Comparison of ENCODE assay signal across 25 cellular contexts in genomic region chr2:58291726-58292430, GRCh38. TPM values are rescaled to one million over a fixed set of nuclear protein-coding genes. Genes with fewer than 3 reads are reported as not detected.
DNase-seq lines count a peak whose midpoint lies in the region; ATAC-seq, FAIRE-seq and TF ChIP-seq lines count a peak whose summit lies in the region.
"Had no signal": no experiment of that assay in that cellular context is flagged by ENCODE, and none has a peak within 500 bp of the region (broad histone marks: within the 10 kb centered on the region; RNA-seq: fewer than 3 reads in every experiment).

No MANE protein-coding gene starts in this region.

- CTCF ChIA-PET in HepG2 (lab: Yijun Ruan, JAX; ENCODE audit: low intra/inter-chr PET ratio, low total read pairs), result no interaction called here

- H3K4me2 ChIP-seq in HepG2 (ENCODE audit: low read depth, low read length), result no peak overlapping the region
- no peak overlapping the region for H3K4me2 ChIP-seq in MM.1S (ENCODE audit: low read depth, low read length)

- POLR2A ChIA-PET in HepG2 (lab: Yijun Ruan, JAX), result no interaction called here

- in situ Hi-C loops in HepG2 (cut with HindIII; ENCODE audit: extremely low pct_ligation_motif_present, low pct_unique_long_range_greater_than_20kb), result no loop called here

- no peaks in the 10 kb centered on the region for H3K9me2 ChIP-seq in MM.1S (replicated peaks; ENCODE audit: insufficient read depth, low read length)

- TF ChIP-seq EP300 in HepG2 (IDR thresholded peaks at IDR 0.05; ENCODE audit: low read depth in 2 of 2, low read length in 2 of 2) (no peak), HepG2 (CRISPR knock-in tag; IDR thresholded peaks at IDR 0.05; ENCODE audit: borderline replicate concordance) (no peak)

- TF ChIP-seq RAD21 in HepG2 (CRISPR knock-in tag; IDR thresholded peaks at IDR 0.05), result no peak

- no peaks in the 10 kb centered on the region for H3F3A ChIP-seq in MM.1S (ENCODE audit: insufficient read depth, low read length)

- H3K27ac ChIP-seq in HepG2 (ENCODE audit: extremely low read length, insufficient read depth, low read length) (no peak overlapping the region), MM.1S (ENCODE audit: low read length) (no peak overlapping the region)
- H3K27ac ChIP-seq: brain microvascular endothelial cell, HL-60, neutrophil, psoas muscle, transverse colon had no signal

- H3K79me2 ChIP-seq in HepG2 (ENCODE audit: insufficient read depth, low read length) (no peaks in the 10 kb centered on the region), MM.1S (ENCODE audit: low read length) (no peaks in the 10 kb centered on the region)

- no peaks in the 10 kb centered on the region for H3K27me3 ChIP-seq in HepG2 (ENCODE audit: control insufficient read depth in 1 of 2, insufficient read depth in 2 of 2, low read length in 2 of 2)
- no peaks in the 10 kb centered on the region for H3K27me3 ChIP-seq in BE2C
- H3K27me3 ChIP-seq in MM.1S (replicated peaks; ENCODE audit: insufficient read depth, low read length), result no peaks in the 10 kb centered on the region
- H3K27me3 ChIP-seq: brain microvascular endothelial cell, neutrophil, transverse colon had no signal

- DNase-seq in COLO668 (lab: John Stamatoyannopoulos, UW; ENCODE audit: unreplicated experiment) (peak; percentile 33), DMS153 (lab: John Stamatoyannopoulos, UW) (peak; percentile 56), NCI-H524 treated with DMSO at 0.1 percent for 48 hours (lab: John Stamatoyannopoulos, UW) (peak; percentile 89), SK-N-DZ (ENCODE audit: low spot score) (peak; percentile 86), HepG2 (ENCODE audit: low spot score) (no peak), BE2C (no peak), MM.1S (no peak)
- DNase-seq: activated CD4-positive, alpha-beta T cell treated with anti-CD3 and anti-CD28 coated beads for 4 hours; activated gamma-delta T cell treated with Interleukin-2 at 50 U/mL for 16 hours; activated T-cell treated with anti-CD3 and anti-CD28 coated beads, Interleukin-2, amount 50 U/mL, for 24 hours; brain microvascular endothelial cell; effector memory CD4-positive, alpha-beta T cell; erythroblast; head of caudate nucleus; mammary epithelial cell; NCI-H1436 treated with DMSO at 0.1 percent for 48 hours; NCI-H526 treated with DMSO at 0.1 percent for 48 hours; PC-3; psoas muscle; Right ventricle myocardium superior; stimulated activated CD8-positive, alpha-beta memory T cell treated with anti-CD3 and anti-CD28 coated beads, Interleukin-4, amount 100 ng/mL, for 48 hours; transverse colon had no signal

- intact Hi-C loops in HepG2 (cut with micrococcal nuclease; ENCODE audit: unreplicated experiment), result no loop called here

- BruUV-seq in HepG2 (replicated peaks; lab: Mats Ljungman, UMichigan), result no TSS peak

- ATAC-seq in HepG2 (no peak), GM18519 (IDR thresholded peaks at IDR 0.05; ENCODE audit: low FRiP score, unreplicated experiment) (no peak)
- ATAC-seq: PC-3, psoas muscle had no signal

- 11% methylated on average over 4 of the region's 4 CpGs for WGBS in HepG2 (ENCODE audit: low lambda C conversion rate)

- H3K4me1 ChIP-seq in HepG2 (ENCODE audit: insufficient read depth, low read length), result no peaks in the 10 kb centered on the region
- H3K4me1 ChIP-seq in BE2C, result no peaks in the 10 kb centered on the region
- H3K4me1 ChIP-seq in MM.1S (ENCODE audit: low read length), result no peaks in the 10 kb centered on the region
- H3K4me1 ChIP-seq: psoas muscle, transverse colon had no signal

- H3K4me3 ChIP-seq in HepG2 (replicated peaks in 1 of 3; ENCODE audit: insufficient read depth in 1 of 3, low read depth in 2 of 3, low read length in 3 of 3) (no peak overlapping the region), BE2C (ENCODE audit: low read depth, low read length) (no peak overlapping the region), MM.1S (ENCODE audit: low read length) (no peak overlapping the region)
- H3K4me3 ChIP-seq: psoas muscle, transverse colon had no signal

- no peaks in the 10 kb centered on the region for H3K9me3 ChIP-seq in HepG2 (ENCODE audit: low read length)
- no peaks in the 10 kb centered on the region for H3K9me3 ChIP-seq in BE2C
- H3K9me3 ChIP-seq in MM.1S (replicated peaks; ENCODE audit: insufficient read depth, low read length), result no peaks in the 10 kb centered on the region
- H3K9me3 ChIP-seq: neutrophil, psoas muscle, transverse colon had no signal

- no peak for TF ChIP-seq POLR2A in HepG2 (IDR thresholded peaks at IDR 0.05; ENCODE audit: insufficient read depth in 1 of 2, low read depth in 2 of 2, low read length in 2 of 2)

- no peak for FAIRE-seq in HepG2 (lab: Jason Lieb, UNC)

- H3K9ac ChIP-seq in HepG2 (ENCODE audit: insufficient read depth, low read depth, low read length), result no peak overlapping the region
- no peak overlapping the region for H3K9ac ChIP-seq in MM.1S (ENCODE audit: low read length)

- H3K36me3 ChIP-seq in HepG2 (replicated peaks in 1 of 2; ENCODE audit: control insufficient read depth in 1 of 2, insufficient read depth in 2 of 2, low read length in 2 of 2) (no peaks in the 10 kb centered on the region), BE2C (no peaks in the 10 kb centered on the region), MM.1S (replicated peaks; ENCODE audit: insufficient read depth, low read length) (no peaks in the 10 kb centered on the region)
- H3K36me3 ChIP-seq: brain microvascular endothelial cell, neutrophil, transverse colon had no signal

- no peak overlapping the region for H2AFZ ChIP-seq in HepG2 (ENCODE audit: low read length)
- no peak overlapping the region for H2AFZ ChIP-seq in MM.1S (ENCODE audit: low read length)

- H4K20me1 ChIP-seq in HepG2 (ENCODE audit: insufficient read depth, low read length), result no peaks in the 10 kb centered on the region
- no peaks in the 10 kb centered on the region for H4K20me1 ChIP-seq in MM.1S (ENCODE audit: insufficient read depth, low read length)

- TF ChIP-seq CTCF in HepG2 (CRISPR knock-in tag; IDR thresholded peaks at IDR 0.05) (no peak), BE2C (IDR thresholded peaks at IDR 0.05; ENCODE audit: low read depth, low read length) (no peak), MM.1S (IDR thresholded peaks at IDR 0.05; ENCODE audit: low read length) (no peak)

TF ChIP-seq in HepG2, 621 proteins besides CTCF, POLR2A, EP300 and RAD21:
- no peak for TF ChIP-seq IRF2 (CRISPR knock-in tag; IDR thresholded peaks at IDR 0.05)
- no peak for TF ChIP-seq WIZ (CRISPR knock-in tag; IDR thresholded peaks at IDR 0.05)
- no peak for TF ChIP-seq TMF1 (CRISPR knock-in tag; IDR thresholded peaks at IDR 0.05; ENCODE audit: low read depth)
- no peak for TF ChIP-seq YY1 (IDR thresholded peaks at IDR 0.05; ENCODE audit: insufficient read depth, insufficient replicate concordance, low read depth, low read length)

RNA-seq across cellular contexts. Expression of gene FANCL, which starts 50.8 kb away (rescaled TPM):
- 100 and 102 TPM in 2 replicates for polyA plus RNA-seq in SK-N-DZ (2014; cell fraction: cytosol; rRNA removed)
- 203 and 234 TPM in 2 replicates for polyA plus RNA-seq in SK-N-DZ (2014; cell fraction: nucleus; rRNA removed)
- 40.7 and 40.9 TPM in 2 replicates for total RNA-seq in HepG2 (2016; rRNA removed; fragmentation: Illumina TruSeq; extraction: Trizol)
- 82.7 and 85.0 TPM in 2 replicates for total RNA-seq in HepG2 (2016; cell fraction: cytosol; rRNA removed; fragmentation: Illumina TruSeq; extraction: Trizol; ENCODE audit: low read depth)
- total RNA-seq in HepG2 (2016; cell fraction: insoluble cytoplasmic fraction; rRNA removed; fragmentation: Illumina TruSeq; extraction: Trizol), result 42.0 and 42.1 TPM in 2 replicates
- total RNA-seq in HepG2 (2016; cell fraction: membrane; rRNA removed; fragmentation: Illumina TruSeq; extraction: Trizol), result 17.5 and 19.0 TPM in 2 replicates
- 67.9 and 72.9 TPM in 2 replicates for total RNA-seq in HepG2 (2016; cell fraction: nucleus; rRNA removed; fragmentation: Illumina TruSeq; extraction: Trizol)
- polyA plus RNA-seq in HepG2 (2011; rRNA removed), result 61.3 and 66.8 TPM in 2 replicates
- 22.2 and 31.0 TPM in 2 replicates for polyA plus RNA-seq in HepG2 (2011; cell fraction: cytosol; rRNA removed)
- 63.9 and 104 TPM in 2 replicates for polyA plus RNA-seq in HepG2 (2011; cell fraction: nucleus; rRNA removed)
- 54.7 and 60.6 TPM in 2 replicates for polyA plus RNA-seq in HepG2 (2012)
- 1.8 and 2.8 TPM in 2 replicates for polyA plus RNA-seq in HepG2 (2016; cell fraction: cytosol; fragmentation: Illumina TruSeq; extraction: Trizol; ENCODE audit: low read depth)
- 37.6 and 38.7 TPM in 2 replicates for polyA plus RNA-seq in HepG2 (2016; cell fraction: insoluble cytoplasmic fraction; fragmentation: Illumina TruSeq; extraction: Trizol; ENCODE audit: low read depth)
- 3.3 and 3.8 TPM in 2 replicates for polyA plus RNA-seq in HepG2 (2016; cell fraction: membrane; fragmentation: Illumina TruSeq; extraction: Trizol; ENCODE audit: low read depth)
- polyA plus RNA-seq in HepG2 (2016; cell fraction: nucleus; fragmentation: Illumina TruSeq; extraction: Trizol; ENCODE audit: insufficient read depth, low read depth), result 81.1 and 87.3 TPM in 2 replicates
- 18.7 and 22.7 TPM in 2 replicates for polyA minus RNA-seq in HepG2 (2011; rRNA and poly(A)+ RNA removed; ENCODE audit: low replicate concordance)
- 19.3 and 23.6 TPM in 2 replicates for polyA minus RNA-seq in HepG2 (2011; cell fraction: cytosol; rRNA and poly(A)+ RNA removed)
- 160 and 171 TPM in 2 replicates for polyA minus RNA-seq in HepG2 (2011; cell fraction: nucleus; rRNA and poly(A)+ RNA removed)
- 1.3 TPM for polyA plus RNA-seq in BE2C (2012; ENCODE audit: insufficient read depth, insufficient read length, low read depth)

Comparison
In these comparisons a context has a peak if more than half of its experiments do, and no peak if none do; other contexts are left out.
1. DNase-seq: peak in COLO668 (single experiment), DMS153 (single experiment), NCI-H524 treated with DMSO at 0.1 percent for 48 hours (single experiment) and SK-N-DZ (single experiment); none in HepG2 (single experiment), BE2C (single experiment) and MM.1S (single experiment).